Comparison of ENCODE assay signal across 21 cellular contexts in the genomic region with DNA sequence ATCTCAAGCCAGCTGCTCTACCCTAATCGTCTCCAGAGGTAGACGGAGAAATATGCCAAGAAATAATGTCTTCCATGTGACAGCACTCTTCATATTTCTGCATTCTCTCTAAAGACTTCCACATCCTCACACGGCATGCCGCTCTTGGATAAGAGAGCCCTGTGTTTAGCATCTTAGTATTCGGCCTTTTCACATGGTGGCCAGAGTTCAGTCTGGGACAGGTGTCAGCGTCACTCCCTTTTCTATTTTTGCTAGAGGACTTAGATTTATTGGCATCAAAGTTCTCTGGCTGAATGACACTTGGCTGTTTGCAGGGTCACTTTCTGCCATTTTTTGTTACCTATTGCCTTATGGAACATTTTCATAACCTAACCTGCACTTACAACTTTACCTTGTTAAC. TPM values are rescaled to one million over a fixed set of nuclear protein-coding genes. Genes with fewer than 3 reads are reported as not detected.
"Had no signal": no experiment of that assay in that cellular context is flagged by ENCODE, and none has a peak within 500 bp of the region (broad histone marks: within the 10 kb centered on the region; RNA-seq: fewer than 3 reads in every experiment).

No MANE protein-coding gene starts in this region.

- H3K4me1 ChIP-seq: suprapubic skin, tibial nerve had no signal

- DNase-seq: activated CD4-positive, alpha-beta T cell treated with anti-CD3 and anti-CD28 coated beads for 1 hour; activated CD4-positive, alpha-beta T cell treated with anti-CD3 and anti-CD28 coated beads, Interleukin-2, amount 50 U/mL, for 4 hours; activated effector memory CD4-positive, alpha-beta T cell treated with anti-CD3 and anti-CD28 coated beads, Interleukin-2, amount 50 U/mL, for 16 hours; activated naive CD4-positive, alpha-beta T cell treated with anti-CD3 and anti-CD28 coated beads, Interleukin-2, amount 10 ng/mL, durations not matched to agents 7 days and 5 days; activated naive CD8-positive, alpha-beta T cell treated with anti-CD3 and anti-CD28 coated beads, Interleukin-2, amount 50 U/mL, for 24 hours; activated T-cell treated with anti-CD3 and anti-CD28 coated beads for 4 hours; erythroblast; SHP77; stimulated activated CD4-positive, alpha-beta T cell treated with anti-CD3 and anti-CD28 coated beads, Interleukin-12 subunit alpha, Interleukin-12 subunit beta, amount 100 ng/mL, for 4 hours; stimulated activated naive CD8-positive, alpha-beta T cell treated with anti-CD3 and anti-CD28 coated beads, Interleukin-15, amount 100 ng/mL, for 72 hours had no signal

- H3K27ac ChIP-seq: suprapubic skin, tibial nerve, VCaP had no signal

- H3K9me3 ChIP-seq: suprapubic skin, tibial nerve had no signal

- H3K36me3 ChIP-seq: suprapubic skin, tibial nerve had no signal

- H3K27me3 ChIP-seq: tibial nerve had no signal

- H3K4me3 ChIP-seq: lung, suprapubic skin, tibial nerve had no signal

- ATAC-seq: activated naive CD8-positive, alpha-beta T cell treated with anti-CD3 and anti-CD28 coated beads, Interleukin-2, amount 50 U/mL, for 24 hours; natural killer cell treated with Interleukin-12 subunit alpha and Interleukin-12 subunit beta and Interleukin-15 and Interleukin-18, amount 100 ng/mL, for 72 hours; stimulated activated effector memory CD8-positive, alpha-beta T cell treated with anti-CD3 and anti-CD28 coated beads, Interleukin-12 subunit alpha, Interleukin-12 subunit beta, amount 100 ng/mL, for 72 hours; stimulated activated naive CD8-positive, alpha-beta T cell treated with anti-CD3 and anti-CD28 coated beads, Interleukin-15, amount 100 ng/mL, for 72 hours had no signal

RNA-seq across cellular contexts. Expression of a gene that starts 25.1 kb away (rescaled TPM):
- total RNA-seq: activated CD8-positive, alpha-beta memory T cell treated with anti-CD3 and anti-CD28 coated beads for 36 hours; frontal cortex; mesothelial cell of epicardium; natural killer cell treated with Interleukin-12 subunit alpha and Interleukin-12 subunit beta and Interleukin-15 and Interleukin-18, amount 100 ng/mL, for 72 hours; osteocyte; T-helper 2 cell treated with Interferon-gamma antibody and Interleukin-4, amounts not matched to agents 100 ng/mL and 5 ng/mL, for 36 hours; tibial nerve had no signal
